In genomic region chr20:17943343-17943742, GRCh38 we compare ENCODE assay signal across 11 cellular contexts. TPM values are rescaled to one million over a fixed set of nuclear protein-coding genes. Genes with fewer than 3 reads are reported as not detected.
A peak's percentile ranks its signal among the peaks of the same experiment; 100 is the strongest.
DNase-seq lines count a peak whose midpoint lies in the region; ATAC-seq and TF ChIP-seq lines count a peak whose summit lies in the region.
"Had no signal": no experiment of that assay in that cellular context is flagged by ENCODE, and none has a peak within 500 bp of the region (broad histone marks: within the 10 kb centered on the region; RNA-seq: fewer than 3 reads in every experiment).

No MANE protein-coding gene starts in this region.

- H3K4me3 ChIP-seq in right atrium auricular region = no peak overlapping the region
- H3K4me3 ChIP-seq: prostate gland had no signal

- no peak overlapping the region for H3K56ac ChIP-seq in H9 (ENCODE audit: insufficient read length, low read depth, low read length)

- H2BK20ac ChIP-seq in H9 (ENCODE audit: low read depth, low read length, poor library complexity, severe bottlenecking) = no peak overlapping the region

- DNase-seq in activated CD4-positive, alpha-beta T cell treated with anti-CD3 and anti-CD28 coated beads for 36 hours = no peak
- DNase-seq in activated CD4-positive, alpha-beta T cell treated with anti-CD3 and anti-CD28 coated beads for 48 hours = no peak
- DNase-seq in H9 = no peak
- peak in 1 of 2 donors; percentile 19 for DNase-seq in memory B cell (ENCODE audit: low spot score in 2 of 2)
- no peak for DNase-seq in right atrium auricular region (ENCODE audit: low spot score)
- no peak for DNase-seq in HT-29 (ENCODE audit: low spot score)
- DNase-seq in osteocyte (ENCODE audit: extremely low spot score, unreplicated experiment) = no peak
- DNase-seq: NCI-H774 had no signal

- no peak overlapping the region for H3K4me2 ChIP-seq in H9 (ENCODE audit: insufficient read depth, insufficient read length, low read length)

- no peak overlapping the region for H3T11ph ChIP-seq in H9 (ENCODE audit: low read length)

- no peaks in the 10 kb centered on the region for H3K27me3 Mint-ChIP-seq in activated CD4-positive, alpha-beta T cell treated with anti-CD3 and anti-CD28 coated beads for 36 hours
- H3K27me3 Mint-ChIP-seq in H9 (ENCODE audit: low read depth) (no peaks in the 10 kb centered on the region), memory B cell (no peaks in the 10 kb centered on the region), osteocyte (ENCODE audit: unreplicated experiment) (no peaks in the 10 kb centered on the region)

- no peak overlapping the region for H4K91ac ChIP-seq in H9 (ENCODE audit: insufficient read length, low read depth, low read length)

- no peak overlapping the region for H3K14ac ChIP-seq in H9 (ENCODE audit: insufficient read depth, low read length)

- no peak overlapping the region for H4K5ac ChIP-seq in H9 (ENCODE audit: insufficient read length, low read depth, low read length)

- no peak overlapping the region for H2AFZ ChIP-seq in H9 (ENCODE audit: low read length)

- no peak overlapping the region for H2BK120ac ChIP-seq in H9 (ENCODE audit: low read depth, low read length, poor library complexity, severe bottlenecking)

- H3K36me3 ChIP-seq in right atrium auricular region = peaks cover 76% of the 10 kb centered on the region

- H2AK5ac ChIP-seq in H9 (ENCODE audit: insufficient read length, low read length) = no peak overlapping the region

- no peak overlapping the region for H4K8ac ChIP-seq in H9 (replicated peaks; ENCODE audit: insufficient read length, low read depth, low read length)

- POLR2A ChIA-PET in activated CD4-positive, alpha-beta T cell treated with anti-CD3 and anti-CD28 coated beads for 36 hours (lab: Charles Lee) = no interaction called here

- ATAC-seq in activated CD4-positive, alpha-beta T cell treated with anti-CD3 and anti-CD28 coated beads for 36 hours = no peak
- ATAC-seq in HG03442 (IDR thresholded peaks at IDR 0.05; ENCODE audit: unreplicated experiment) (peak; percentile 68), memory B cell (ENCODE audit: low read depth) (peak; percentile 85)

- intact Hi-C loops in activated CD4-positive, alpha-beta T cell treated with anti-CD3 and anti-CD28 coated beads for 36 hours (cut with DNase I, micrococcal nuclease) = no loop called here

- no peaks in the 10 kb centered on the region for H3K9me3 ChIP-seq in H9 (ENCODE audit: control insufficient read depth, low read depth, low read length)
- H3K9me3 ChIP-seq in right atrium auricular region = no peaks in the 10 kb centered on the region
- H3K9me3 ChIP-seq: prostate gland had no signal

- H3K4me3 Mint-ChIP-seq in activated CD4-positive, alpha-beta T cell treated with anti-CD3 and anti-CD28 coated beads for 36 hours = no peak overlapping the region
- H3K4me3 Mint-ChIP-seq in H9 (no peak overlapping the region), memory B cell (peak overlapping the region; percentile 33), osteocyte (ENCODE audit: unreplicated experiment) (no peak overlapping the region)

- H3K79me2 ChIP-seq in H9 (ENCODE audit: insufficient read depth, low read length) = no peaks in the 10 kb centered on the region

- H3K79me1 ChIP-seq in H9 (ENCODE audit: insufficient read depth, low read depth, low read length, poor library complexity, severe bottlenecking) = no peaks in the 10 kb centered on the region

- H3K18ac ChIP-seq in H9 (ENCODE audit: insufficient read length, low read depth, low read length) = no peak overlapping the region

- H2BK12ac ChIP-seq in H9 (ENCODE audit: insufficient read length, low read depth, low read length) = no peak overlapping the region

- peaks cover 16% of the 10 kb centered on the region for H3K4me1 Mint-ChIP-seq in activated CD4-positive, alpha-beta T cell treated with anti-CD3 and anti-CD28 coated beads for 36 hours
- H3K4me1 Mint-ChIP-seq in H9 (peaks cover 36 to 44% of the 10 kb centered on the region in 2 experiments), memory B cell (peaks cover 28% of the 10 kb centered on the region), osteocyte (ENCODE audit: unreplicated experiment) (peaks cover 27% of the 10 kb centered on the region)

- H3K27ac Mint-ChIP-seq in activated CD4-positive, alpha-beta T cell treated with anti-CD3 and anti-CD28 coated beads for 36 hours = peak overlapping the region; percentile 47
- peak overlapping the region in 2 of 3 experiments; percentile 28 to 65; a peak in 1 of 7 replicates for H3K27ac Mint-ChIP-seq in H9
- peak overlapping the region; percentile 22 for H3K27ac Mint-ChIP-seq in memory B cell
- H3K27ac Mint-ChIP-seq in osteocyte (ENCODE audit: unreplicated experiment) = no peak overlapping the region

- no peak overlapping the region for H3K23ac ChIP-seq in H9 (ENCODE audit: insufficient read length, low read depth, low read length)

- no peaks in the 10 kb centered on the region for H3K23me2 ChIP-seq in H9 (ENCODE audit: insufficient read length, low read depth, low read length, poor library complexity, severe bottlenecking)

- H3K27me3 ChIP-seq in H9 (ENCODE audit: insufficient read depth, low read length) (no peaks in the 10 kb centered on the region), right atrium auricular region (no peaks in the 10 kb centered on the region)

- no peaks in the 10 kb centered on the region for H4K20me1 ChIP-seq in H9 (ENCODE audit: control insufficient read depth, insufficient read depth, insufficient read length)

- H3K4ac ChIP-seq in H9 (ENCODE audit: low read depth, low read length) = no peak overlapping the region

- no CpG with 5 or more reads among the region's 3 CpGs for WGBS in H9 (ENCODE audit: extremely low coverage, insufficient read length, low lambda C conversion rate)

- no peak overlapping the region for H2BK15ac ChIP-seq in H9 (ENCODE audit: low read depth, low read length)

- H3K9me3 Mint-ChIP-seq in activated CD4-positive, alpha-beta T cell treated with anti-CD3 and anti-CD28 coated beads for 36 hours (ENCODE audit: low read depth) = no peaks in the 10 kb centered on the region
- H3K9me3 Mint-ChIP-seq in H9 = no peaks in the 10 kb centered on the region
- H3K9me3 Mint-ChIP-seq in memory B cell = no peaks in the 10 kb centered on the region
- no peaks in the 10 kb centered on the region for H3K9me3 Mint-ChIP-seq in osteocyte (ENCODE audit: unreplicated experiment)

- peaks cover 62% of the 10 kb centered on the region for H3K36me3 Mint-ChIP-seq in activated CD4-positive, alpha-beta T cell treated with anti-CD3 and anti-CD28 coated beads for 36 hours (ENCODE audit: low read depth)
- peaks cover 56 to 79% (median 70%) of the 10 kb centered on the region in 3 experiments; a peak in 6 of 7 replicates for H3K36me3 Mint-ChIP-seq in H9 (ENCODE audit: insufficient read depth in 1 of 3, low read depth in 3 of 3)
- H3K36me3 Mint-ChIP-seq in memory B cell = peaks cover 30% of the 10 kb centered on the region
- H3K36me3 Mint-ChIP-seq in osteocyte (ENCODE audit: unreplicated experiment) = peaks cover 61% of the 10 kb centered on the region

- H3K4me1 ChIP-seq in H9 (ENCODE audit: insufficient read depth, low read length) (peaks cover 7% of the 10 kb centered on the region; the same call in 1 of the 2 replicates), right atrium auricular region (peaks cover 0 to 11% of the 10 kb centered on the region in 2 donors)
- H3K4me1 ChIP-seq: prostate gland had no signal

- H3K27ac ChIP-seq in H9 (ENCODE audit: insufficient read length, low read depth, low read length) = no peak overlapping the region
- no peak overlapping the region for H3K27ac ChIP-seq in right atrium auricular region
- H3K27ac ChIP-seq: 22Rv1, prostate gland had no signal

- TF ChIP-seq CTCF in H9 (conservative IDR thresholded peaks at IDR 0.05) = no peak
- TF ChIP-seq CTCF in right atrium auricular region (IDR thresholded peaks at IDR 0.05) = no peak
- TF ChIP-seq CTCF in osteocyte (IDR thresholded peaks at IDR 0.05) = no peak

- no peak overlapping the region for H2BK5ac ChIP-seq in H9 (ENCODE audit: insufficient read length, low read length)

- H3K9ac ChIP-seq in H9 (ENCODE audit: extremely low read depth, insufficient read length, low read length) = no peak overlapping the region

- CTCF ChIA-PET in activated CD4-positive, alpha-beta T cell treated with anti-CD3 and anti-CD28 coated beads for 36 hours (lab: Charles Lee) = no interaction called here

RNA-seq across cellular contexts. Expression of gene SNX5, which starts 25.3 kb away (rescaled TPM):
- total RNA-seq in activated CD4-positive, alpha-beta T cell treated with anti-CD3 and anti-CD28 coated beads for 36 hours = 100 to 1,000 TPM; 204 to 227 TPM
- total RNA-seq in H9 (2021) (179 and 194 TPM in 2 replicates), right atrium auricular region (10 to 100 TPM; 37.3 to 50.3 TPM), osteocyte (140 and 147 TPM in 2 replicates)
- 181 and 203 TPM in 2 replicates for total RNA-seq in HT-29 (2014; rRNA removed; shearing (Covaris generic))

RNA-seq across cellular contexts. Expression of gene MGME1, which starts 25.5 kb away (rescaled TPM):
- 10 to 100 TPM; 24.1 to 29.7 TPM for total RNA-seq in activated CD4-positive, alpha-beta T cell treated with anti-CD3 and anti-CD28 coated beads for 36 hours
- total RNA-seq in H9 (2021) (47.7 and 48.9 TPM in 2 replicates), right atrium auricular region (1 to 10 TPM; 2.7 to 7.1 TPM), osteocyte (38.5 and 40.5 TPM in 2 replicates)
- 10.9 and 14.0 TPM in 2 replicates for total RNA-seq in HT-29 (2014; rRNA removed; shearing (Covaris generic))
